1 cellular context compared by ENCODE assay signal in the genomic region with DNA sequence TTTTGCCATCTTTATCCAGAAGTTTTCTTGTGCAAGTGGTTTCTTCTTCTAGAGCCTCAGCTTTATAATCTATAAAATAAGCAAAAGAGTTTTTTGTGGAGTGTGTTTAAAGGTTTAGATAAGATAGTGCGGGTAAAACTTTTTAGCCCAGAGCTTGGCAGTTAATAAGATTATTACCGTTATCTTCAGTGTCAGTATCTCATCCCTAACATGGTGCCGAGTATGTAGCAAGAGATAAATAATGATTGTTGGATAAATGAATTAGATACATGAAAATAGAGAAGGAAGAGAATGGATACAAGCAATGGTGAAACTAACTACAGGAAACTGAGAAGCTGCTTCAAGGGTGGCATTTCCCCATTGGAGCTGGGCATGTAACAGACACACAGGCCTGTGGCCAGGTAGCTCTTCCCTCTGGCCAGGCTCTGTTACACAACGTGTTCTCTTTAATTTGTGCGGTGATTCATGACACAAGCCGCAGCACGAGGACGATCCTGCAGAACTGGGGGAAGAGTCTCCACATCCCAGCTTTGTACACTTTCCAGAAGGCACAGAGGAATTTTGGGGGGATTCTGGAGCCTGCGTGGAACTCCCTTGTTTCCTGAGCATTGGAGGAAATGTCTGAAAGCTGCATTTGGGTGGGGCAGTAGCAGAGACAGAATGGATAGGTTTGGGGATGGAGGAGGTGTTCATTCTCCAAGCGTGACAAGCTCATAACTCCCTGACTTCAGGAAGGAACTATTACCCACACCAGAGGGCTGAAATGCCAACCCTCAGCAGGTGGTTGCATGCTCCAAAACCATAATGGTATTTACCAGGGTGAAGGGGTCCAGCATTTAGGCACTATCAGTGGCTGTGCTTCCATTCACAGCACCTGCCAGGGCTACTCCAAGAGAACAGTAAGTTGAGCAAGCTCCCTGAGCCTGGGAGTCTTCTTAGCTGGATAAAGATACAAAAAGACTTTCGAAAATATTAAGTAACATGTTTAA.
A peak's percentile ranks its signal among the peaks of the same experiment; 100 is the strongest.
TF ChIP-seq lines count a peak whose summit lies in the region.

No MANE protein-coding gene starts in this region.

TF ChIP-seq in K562, 482 proteins besides CTCF, POLR2A, EP300 and RAD21 (continued from another document and continues in another):
- TF ChIP-seq, protein P1, sequence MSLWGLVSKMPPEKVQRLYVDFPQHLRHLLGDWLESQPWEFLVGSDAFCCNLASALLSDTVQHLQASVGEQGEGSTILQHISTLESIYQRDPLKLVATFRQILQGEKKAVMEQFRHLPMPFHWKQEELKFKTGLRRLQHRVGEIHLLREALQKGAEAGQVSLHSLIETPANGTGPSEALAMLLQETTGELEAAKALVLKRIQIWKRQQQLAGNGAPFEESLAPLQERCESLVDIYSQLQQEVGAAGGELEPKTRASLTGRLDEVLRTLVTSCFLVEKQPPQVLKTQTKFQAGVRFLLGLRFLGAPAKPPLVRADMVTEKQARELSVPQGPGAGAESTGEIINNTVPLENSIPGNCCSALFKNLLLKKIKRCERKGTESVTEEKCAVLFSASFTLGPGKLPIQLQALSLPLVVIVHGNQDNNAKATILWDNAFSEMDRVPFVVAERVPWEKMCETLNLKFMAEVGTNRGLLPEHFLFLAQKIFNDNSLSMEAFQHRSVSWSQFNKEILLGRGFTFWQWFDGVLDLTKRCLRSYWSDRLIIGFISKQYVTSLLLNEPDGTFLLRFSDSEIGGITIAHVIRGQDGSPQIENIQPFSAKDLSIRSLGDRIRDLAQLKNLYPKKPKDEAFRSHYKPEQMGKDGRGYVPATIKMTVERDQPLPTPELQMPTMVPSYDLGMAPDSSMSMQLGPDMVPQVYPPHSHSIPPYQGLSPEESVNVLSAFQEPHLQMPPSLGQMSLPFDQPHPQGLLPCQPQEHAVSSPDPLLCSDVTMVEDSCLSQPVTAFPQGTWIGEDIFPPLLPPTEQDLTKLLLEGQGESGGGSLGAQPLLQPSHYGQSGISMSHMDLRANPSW (CRISPR knock-in tag; IDR thresholded peaks at IDR 0.05) = no peak
- TF ChIP-seq JUND (IDR thresholded peaks at IDR 0.05; ENCODE audit: borderline replicate concordance, low read depth, low read length) (no peak), JUND (tag; IDR thresholded peaks at IDR 0.05; ENCODE audit: borderline replicate concordance, low read depth, low read length) (no peak), ZNF121 (CRISPR knock-in tag; conservative IDR thresholded peaks at IDR 0.05) (no peak), ZNF668 (CRISPR knock-in tag; IDR thresholded peaks at IDR 0.05) (no peak), PYGO2 (tag; IDR thresholded peaks at IDR 0.05) (no peak), MEF2A (IDR thresholded peaks at IDR 0.05; ENCODE audit: control insufficient read depth, low read depth, low read length) (no peak), BRCA1 (IDR thresholded peaks at IDR 0.05) (no peak), BRCA1 (CRISPR knock-in tag; IDR thresholded peaks at IDR 0.05) (no peak), L3MBTL2 (IDR thresholded peaks at IDR 0.05) (peak; percentile 52; the same call in 1 of the 2 replicates), GTF2F1 (IDR thresholded peaks at IDR 0.05; ENCODE audit: low read depth, low read length) (no peak), THRA (IDR thresholded peaks at IDR 0.05) (no peak), HBP1 (CRISPR knock-in tag; IDR thresholded peaks at IDR 0.05) (no peak), SNIP1 (IDR thresholded peaks at IDR 0.05; ENCODE audit: low read depth) (no peak), HOXB6 (CRISPR knock-in tag; IDR thresholded peaks at IDR 0.05; ENCODE audit: borderline replicate concordance) (no peak), MAX (CRISPR knock-in tag; IDR thresholded peaks at IDR 0.05) (no peak), RUNX1 (IDR thresholded peaks at IDR 0.05; ENCODE audit: low read depth) (no peak), KLF13 (tag; IDR thresholded peaks at IDR 0.05; ENCODE audit: borderline replicate concordance, low read depth) (no peak), SNRNP70 (optimal IDR thresholded peaks at IDR 0.05; ENCODE audit: low read depth, low read length) (no peak), ZNF764 (CRISPR knock-in tag; IDR thresholded peaks at IDR 0.05; ENCODE audit: low read depth) (no peak), GABPB1 (CRISPR knock-in tag; IDR thresholded peaks at IDR 0.05) (no peak), HEY1 (CRISPR knock-in tag; IDR thresholded peaks at IDR 0.05; ENCODE audit: borderline replicate concordance) (no peak), HSF4 (CRISPR knock-in tag; IDR thresholded peaks at IDR 0.05; ENCODE audit: borderline replicate concordance) (no peak), NCOA1 (IDR thresholded peaks at IDR 0.05; ENCODE audit: low read depth) (no peak), HMG20B (CRISPR knock-in tag; IDR thresholded peaks at IDR 0.05) (no peak), ZFX (CRISPR knock-in tag; IDR thresholded peaks at IDR 0.05) (peak; percentile 11; the same call in 1 of the 2 replicates), C11orf30 (IDR thresholded peaks at IDR 0.05; ENCODE audit: low read depth) (no peak), ZNF133 (CRISPR knock-in tag; IDR thresholded peaks at IDR 0.05) (no peak), RFX1 (IDR thresholded peaks at IDR 0.05) (no peak), HDAC2 (IDR thresholded peaks at IDR 0.05) (no peak), ZBTB40 (IDR thresholded peaks at IDR 0.05) (no peak), ZBTB40 (CRISPR knock-in tag; IDR thresholded peaks at IDR 0.05) (no peak), ZNF586 (CRISPR knock-in tag; conservative IDR thresholded peaks at IDR 0.05) (no peak), DPF2 (IDR thresholded peaks at IDR 0.05) (no peak), NCOA6 (IDR thresholded peaks at IDR 0.05) (0 out of 2 replicates have a peak, but pooled peaks have one; percentile 21), FIP1L1 (IDR thresholded peaks at IDR 0.05; ENCODE audit: low read depth, low read length, poor library complexity, severe bottlenecking) (no peak), BMI1 (IDR thresholded peaks at IDR 0.05; ENCODE audit: low read length) (no peak), ELF2 (CRISPR knock-in tag; IDR thresholded peaks at IDR 0.05) (no peak), ILF3 (IDR thresholded peaks at IDR 0.05; ENCODE audit: borderline replicate concordance) (no peak), ZNF696 (CRISPR knock-in tag; conservative IDR thresholded peaks at IDR 0.05) (no peak), JUNB (CRISPR knock-in tag; conservative IDR thresholded peaks at IDR 0.05) (no peak), TEAD2 (tag; IDR thresholded peaks at IDR 0.05) (no peak), HNRNPUL1 (IDR thresholded peaks at IDR 0.05; ENCODE audit: low read length) (no peak), DLX4 (CRISPR knock-in tag; IDR thresholded peaks at IDR 0.05) (no peak), ZC3H4 (CRISPR knock-in tag; IDR thresholded peaks at IDR 0.05; ENCODE audit: borderline replicate concordance) (no peak), ZNF717 (CRISPR knock-in tag; IDR thresholded peaks at IDR 0.05) (no peak)
- TF ChIP-seq, protein P2, sequence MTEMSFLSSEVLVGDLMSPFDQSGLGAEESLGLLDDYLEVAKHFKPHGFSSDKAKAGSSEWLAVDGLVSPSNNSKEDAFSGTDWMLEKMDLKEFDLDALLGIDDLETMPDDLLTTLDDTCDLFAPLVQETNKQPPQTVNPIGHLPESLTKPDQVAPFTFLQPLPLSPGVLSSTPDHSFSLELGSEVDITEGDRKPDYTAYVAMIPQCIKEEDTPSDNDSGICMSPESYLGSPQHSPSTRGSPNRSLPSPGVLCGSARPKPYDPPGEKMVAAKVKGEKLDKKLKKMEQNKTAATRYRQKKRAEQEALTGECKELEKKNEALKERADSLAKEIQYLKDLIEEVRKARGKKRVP (CRISPR knock-in tag; IDR thresholded peaks at IDR 0.05) = no peak
- TF ChIP-seq, protein P3, sequence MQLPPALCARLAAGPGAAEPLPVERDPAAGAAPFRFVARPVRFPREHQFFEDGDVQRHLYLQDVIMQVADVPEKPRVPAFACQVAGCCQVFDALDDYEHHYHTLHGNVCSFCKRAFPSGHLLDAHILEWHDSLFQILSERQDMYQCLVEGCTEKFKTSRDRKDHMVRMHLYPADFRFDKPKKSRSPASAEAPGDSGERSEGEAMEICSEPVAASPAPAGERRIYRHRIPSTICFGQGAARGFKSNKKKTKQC (CRISPR knock-in tag; IDR thresholded peaks at IDR 0.05) = no peak
- TF ChIP-seq, protein P4, sequence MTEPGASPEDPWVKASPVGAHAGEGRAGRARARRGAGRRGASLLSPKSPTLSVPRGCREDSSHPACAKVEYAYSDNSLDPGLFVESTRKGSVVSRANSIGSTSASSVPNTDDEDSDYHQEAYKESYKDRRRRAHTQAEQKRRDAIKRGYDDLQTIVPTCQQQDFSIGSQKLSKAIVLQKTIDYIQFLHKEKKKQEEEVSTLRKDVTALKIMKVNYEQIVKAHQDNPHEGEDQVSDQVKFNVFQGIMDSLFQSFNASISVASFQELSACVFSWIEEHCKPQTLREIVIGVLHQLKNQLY (CRISPR knock-in tag; conservative IDR thresholded peaks at IDR 0.05) = no peak
